In genomic region chr2:9236867-9237266, GRCh38 we compare ENCODE assay signal across 16 cellular contexts. TPM values are rescaled to one million over a fixed set of nuclear protein-coding genes. Genes with fewer than 3 reads are reported as not detected.
DNase-seq lines count a peak whose midpoint lies in the region; ATAC-seq and TF ChIP-seq lines count a peak whose summit lies in the region.
"Had no signal": no experiment of that assay in that cellular context is flagged by ENCODE, and none has a peak within 500 bp of the region (broad histone marks: within the 10 kb centered on the region; RNA-seq: fewer than 3 reads in every experiment).

No MANE protein-coding gene starts in this region.

- peaks cover 12 to 14% of the 10 kb centered on the region in 2 donors for H3K27me3 Mint-ChIP-seq in T-cell

- 76% methylated on average over 6 of the region's 6 CpGs for WGBS in esophagus muscularis mucosa
- 58% methylated on average over 6 of the region's 6 CpGs for WGBS in suprapubic skin

- H3K36me3 Mint-ChIP-seq in T-cell, result no peaks in the 10 kb centered on the region

- BruUV-seq in Panc1 (replicated peaks; lab: Mats Ljungman, UMichigan), result no TSS peak

- TF ChIP-seq POLR2A in esophagus muscularis mucosa (IDR thresholded peaks at IDR 0.05; ENCODE audit: low read depth), result no peak
- no peak for TF ChIP-seq POLR2A in suprapubic skin (IDR thresholded peaks at IDR 0.05)

- H3K4me1 ChIP-seq in Panc1 (ENCODE audit: control insufficient read depth, insufficient read depth, low read length) (peaks cover 97% of the 10 kb centered on the region), esophagus muscularis mucosa (peaks cover 82 to 92% (median 85%) of the 10 kb centered on the region in 4 donors), suprapubic skin (peaks cover 71% of the 10 kb centered on the region)

- H3K9me3 ChIP-seq in Panc1 (ENCODE audit: control insufficient read depth, insufficient read depth, low read depth, low read length) (no peaks in the 10 kb centered on the region), esophagus muscularis mucosa (no peaks in the 10 kb centered on the region), suprapubic skin (no peaks in the 10 kb centered on the region)

- ATAC-seq in Panc1 (no peak), GM19467 (IDR thresholded peaks at IDR 0.05; ENCODE audit: unreplicated experiment) (no peak), T-cell (replicated peaks in 1 of 4) (no peak)
- ATAC-seq: activated naive CD8-positive, alpha-beta T cell treated with anti-CD3 and anti-CD28 coated beads, Interleukin-2, amount 50 U/mL, for 24 hours had no signal

- TF ChIP-seq CTCF in Panc1 (IDR thresholded peaks at IDR 0.05), result no peak
- no peak for TF ChIP-seq CTCF in esophagus muscularis mucosa (IDR thresholded peaks at IDR 0.05)
- no peak for TF ChIP-seq CTCF in suprapubic skin (IDR thresholded peaks at IDR 0.05)

- H3K4me3 Mint-ChIP-seq in T-cell, result no peak overlapping the region
- H3K4me3 Mint-ChIP-seq: activated naive CD8-positive, alpha-beta T cell treated with anti-CD3 and anti-CD28 coated beads, Interleukin-2, amount 50 U/mL, for 24 hours had no signal

- intact Hi-C loops in Panc1 (cut with micrococcal nuclease; ENCODE audit: unreplicated experiment), result no loop called here
- intact Hi-C loops in esophagus muscularis mucosa (cut with DNase I), result no loop called here

- H3K27ac ChIP-seq in Panc1 (ENCODE audit: low read length) (peak overlapping the region; percentile 100), esophagus muscularis mucosa (replicated peaks in 1 of 4) (peak overlapping the region; percentile 48 to 74 (median 60)), suprapubic skin (peak overlapping the region; percentile 14)
- H3K27ac ChIP-seq: BLaER1 had no signal

- H3K4me1 Mint-ChIP-seq in T-cell, result no peaks in the 10 kb centered on the region
- H3K4me1 Mint-ChIP-seq: activated naive CD8-positive, alpha-beta T cell treated with anti-CD3 and anti-CD28 coated beads, Interleukin-2, amount 50 U/mL, for 24 hours had no signal

- peak overlapping the region; percentile 24 to 38 for H3K4me3 ChIP-seq in Panc1 (ENCODE audit: low read depth in 2 of 2, low read length in 2 of 2)
- H3K4me3 ChIP-seq in esophagus muscularis mucosa, result peak overlapping the region in 1 of 4 donors; percentile 1
- H3K4me3 ChIP-seq in suprapubic skin, result no peak overlapping the region
- H3K4me3 ChIP-seq: BLaER1 had no signal

- in situ Hi-C loops in Panc1 (cut with HindIII; ENCODE audit: low pct_unique_long_range_greater_than_20kb, low sequenced_read_pairs), result no loop called here

- CTCF ChIA-PET in Panc1 (lab: Charles Lee), result interaction anchor here (0.7 kb wide), 1 partner anchor 25 kb away, joined by 3 read pairs; no protein-coding TSS in a partner anchor
- CTCF ChIA-PET in T-cell (lab: Charles Lee), result no interaction called here

- H3K27me3 ChIP-seq in Panc1 (ENCODE audit: control insufficient read depth, insufficient read depth, low read length) (no peaks in the 10 kb centered on the region), esophagus muscularis mucosa (no peaks in the 10 kb centered on the region), suprapubic skin (no peaks in the 10 kb centered on the region)
- H3K27me3 ChIP-seq: BLaER1 had no signal

- no peak for DNase-seq in Panc1 (ENCODE audit: low read depth, low spot score)
- DNase-seq in esophagus muscularis mucosa (ENCODE audit: extremely low spot score), result no peak
- DNase-seq in medulla oblongata (ENCODE audit: extremely low spot score), result peak; percentile 33
- DNase-seq in suprapubic skin (ENCODE audit: low spot score in 2 of 2), result no peak
- DNase-seq in SIG-M5 treated with dmso at 0.1 percent for 504 hours (lab: John Stamatoyannopoulos, UW; ENCODE audit: unreplicated experiment), result no peak
- no peak for DNase-seq in UCSD-AML1 (lab: John Stamatoyannopoulos, UW; ENCODE audit: unreplicated experiment)
- DNase-seq in T-cell, result no peak
- DNase-seq: activated naive CD8-positive, alpha-beta T cell treated with anti-CD3 and anti-CD28 coated beads, Interleukin-2, amount 50 U/mL, for 24 hours; effector CD8-positive, alpha-beta T cell; EL; HCEC 1CT; NCI-H1105; RPMI8226; stimulated activated CD8-positive, alpha-beta memory T cell treated with anti-CD3 and anti-CD28 coated beads, Interleukin-4, amount 100 ng/mL, for 48 hours had no signal

- H3K36me3 ChIP-seq in Panc1 (ENCODE audit: control insufficient read depth, insufficient read depth, low read length) (no peaks in the 10 kb centered on the region), esophagus muscularis mucosa (no peaks in the 10 kb centered on the region), suprapubic skin (no peaks in the 10 kb centered on the region)

- TF ChIP-seq EP300 in esophagus muscularis mucosa (IDR thresholded peaks at IDR 0.05) (no peak), suprapubic skin (IDR thresholded peaks at IDR 0.05) (no peak)

- no peaks in the 10 kb centered on the region for H3K9me3 Mint-ChIP-seq in T-cell
- H3K9me3 Mint-ChIP-seq: activated naive CD8-positive, alpha-beta T cell treated with anti-CD3 and anti-CD28 coated beads, Interleukin-2, amount 50 U/mL, for 24 hours had no signal

- no peak overlapping the region for H3K27ac Mint-ChIP-seq in T-cell
- H3K27ac Mint-ChIP-seq: activated naive CD8-positive, alpha-beta T cell treated with anti-CD3 and anti-CD28 coated beads, Interleukin-2, amount 50 U/mL, for 24 hours had no signal

- POLR2A ChIA-PET in Panc1 (lab: Charles Lee) (interaction anchor here (0.6 kb wide), 1 partner anchor 107 kb away, joined by 3 read pairs; no protein-coding TSS in a partner anchor), T-cell (lab: Charles Lee) (no interaction called here)

RNA-seq across cellular contexts. Expression of gene ASAP2, which starts 30.3 kb away (rescaled TPM):
- total RNA-seq in Panc1 (2021; ENCODE audit: unreplicated experiment) (107 TPM), esophagus muscularis mucosa (10 to 100 TPM; 18.7 to 24.0 (median 21.3) TPM), suprapubic skin (10 to 100 TPM; 22.0 to 54.6 (median 30.0) TPM), T-cell (under 1 TPM in 4 of 5 donors, not detected in 1; 0.10 to 0.38 (median 0.27) TPM)
- 57.3 TPM for polyA plus RNA-seq in Panc1 (2012; ENCODE audit: insufficient read length)

Comparison
In these comparisons a context has a peak if more than half of its experiments do, and no peak if none do; other contexts are left out.
1. H3K27ac ChIP-seq: peak in every context shown above with its lines; median percentile 100 in Panc1; 60 in esophagus muscularis mucosa; 14 in suprapubic skin.
2. RNA of gene ASAP2, which starts 30.3 kb away (total RNA-seq): 107 TPM in Panc1 (single experiment), 22.0 to 54.6 TPM in suprapubic skin and 18.7 to 24.0 TPM in esophagus muscularis mucosa; 0.10 to 0.38 TPM in T-cell; every median in the first group is over 10 times any median in the second.